1 cellular context compared by ENCODE assay signal in the genomic region with DNA sequence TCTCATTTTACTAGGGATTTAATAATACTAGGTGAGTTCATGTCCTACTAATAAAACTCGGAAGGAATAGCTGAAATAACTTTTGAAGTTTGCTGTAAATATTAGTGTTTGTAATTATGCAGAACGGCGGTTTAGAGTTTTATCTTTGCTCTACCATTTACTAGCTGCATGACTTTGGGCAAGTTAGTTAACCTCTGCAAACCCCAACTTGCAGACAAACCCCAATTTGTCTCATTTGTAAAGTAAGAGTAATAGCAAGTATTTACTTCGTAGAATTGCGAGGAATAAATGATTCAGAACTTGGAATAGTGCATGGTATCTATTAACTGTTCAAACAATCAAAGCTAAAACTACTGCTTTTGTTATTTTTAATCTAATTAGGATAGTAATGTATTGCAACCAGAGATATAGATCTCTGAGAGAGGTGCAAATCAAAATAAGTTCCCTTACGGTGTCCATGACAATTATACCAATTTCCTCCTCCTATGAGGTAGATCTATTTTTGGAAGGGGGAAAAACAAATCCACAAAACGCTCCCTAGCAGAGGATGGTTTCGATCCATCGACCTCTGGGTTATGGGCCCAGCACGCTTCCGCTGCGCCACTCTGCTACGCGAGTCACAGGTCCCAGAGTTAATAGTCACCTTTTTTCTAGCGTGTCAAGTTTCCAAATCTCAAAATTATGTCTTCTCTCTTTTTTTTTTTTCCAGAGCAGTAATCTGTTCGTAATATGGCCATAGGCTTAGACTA.
TF ChIP-seq lines count a peak whose summit lies in the region.

No MANE protein-coding gene starts in this region.

TF ChIP-seq in HepG2, 621 proteins besides CTCF, POLR2A, EP300 and RAD21 (continued from another document and continues in another):
- TF ChIP-seq USF2 (IDR thresholded peaks at IDR 0.05; ENCODE audit: low read depth, low read length), result no peak
- no peak for TF ChIP-seq USF2 (CRISPR knock-in tag; IDR thresholded peaks at IDR 0.05; ENCODE audit: borderline replicate concordance)
- peak; percentile 90 for TF ChIP-seq SMAD3 (CRISPR knock-in tag; IDR thresholded peaks at IDR 0.05)
- TF ChIP-seq WIZ (CRISPR knock-in tag; IDR thresholded peaks at IDR 0.05), result no peak
- TF ChIP-seq ZNF790 (CRISPR knock-in tag; IDR thresholded peaks at IDR 0.05; ENCODE audit: borderline replicate concordance), result no peak
- TF ChIP-seq ZNF879 (CRISPR knock-in tag; IDR thresholded peaks at IDR 0.05), result no peak
- no peak for TF ChIP-seq ZBTB37 (CRISPR knock-in tag; IDR thresholded peaks at IDR 0.05)
- TF ChIP-seq SP140L (CRISPR knock-in tag; IDR thresholded peaks at IDR 0.05; ENCODE audit: borderline replicate concordance), result 0 out of 2 replicates have a peak, but pooled peaks have one; percentile 67
- TF ChIP-seq, protein P1, sequence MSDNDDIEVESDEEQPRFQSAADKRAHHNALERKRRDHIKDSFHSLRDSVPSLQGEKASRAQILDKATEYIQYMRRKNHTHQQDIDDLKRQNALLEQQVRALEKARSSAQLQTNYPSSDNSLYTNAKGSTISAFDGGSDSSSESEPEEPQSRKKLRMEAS (IDR thresholded peaks at IDR 0.05), result peak; percentile 44; the same call in 1 of the 2 replicates
- TF ChIP-seq ZNF580 (CRISPR knock-in tag; IDR thresholded peaks at IDR 0.05; ENCODE audit: borderline replicate concordance, low read depth), result peak; percentile 69; the same call in 1 of the 2 replicates
- no peak for TF ChIP-seq XBP1 (CRISPR knock-in tag; IDR thresholded peaks at IDR 0.05)
- TF ChIP-seq TBL1XR1 (IDR thresholded peaks at IDR 0.05; ENCODE audit: borderline replicate concordance, low read length, partially characterized antibody), result no peak
- TF ChIP-seq MTA1 (CRISPR knock-in tag; IDR thresholded peaks at IDR 0.05; ENCODE audit: borderline replicate concordance), result no peak
- no peak; the same call in 1 of the 2 replicates for TF ChIP-seq DR1 (CRISPR knock-in tag; IDR thresholded peaks at IDR 0.05)
- no peak for TF ChIP-seq ZNF782 (CRISPR knock-in tag; IDR thresholded peaks at IDR 0.05; ENCODE audit: borderline replicate concordance)
- TF ChIP-seq ZNF770 (CRISPR knock-in tag; IDR thresholded peaks at IDR 0.05), result no peak
- no peak for TF ChIP-seq ZNF569 (CRISPR knock-in tag; IDR thresholded peaks at IDR 0.05; ENCODE audit: borderline replicate concordance)
- TF ChIP-seq ZNF224 (CRISPR knock-in tag; IDR thresholded peaks at IDR 0.05), result no peak
- peak; percentile 58; the same call in 1 of the 2 replicates for TF ChIP-seq ZFX (CRISPR knock-in tag; IDR thresholded peaks at IDR 0.05; ENCODE audit: low read depth)
- TF ChIP-seq, protein P2, sequence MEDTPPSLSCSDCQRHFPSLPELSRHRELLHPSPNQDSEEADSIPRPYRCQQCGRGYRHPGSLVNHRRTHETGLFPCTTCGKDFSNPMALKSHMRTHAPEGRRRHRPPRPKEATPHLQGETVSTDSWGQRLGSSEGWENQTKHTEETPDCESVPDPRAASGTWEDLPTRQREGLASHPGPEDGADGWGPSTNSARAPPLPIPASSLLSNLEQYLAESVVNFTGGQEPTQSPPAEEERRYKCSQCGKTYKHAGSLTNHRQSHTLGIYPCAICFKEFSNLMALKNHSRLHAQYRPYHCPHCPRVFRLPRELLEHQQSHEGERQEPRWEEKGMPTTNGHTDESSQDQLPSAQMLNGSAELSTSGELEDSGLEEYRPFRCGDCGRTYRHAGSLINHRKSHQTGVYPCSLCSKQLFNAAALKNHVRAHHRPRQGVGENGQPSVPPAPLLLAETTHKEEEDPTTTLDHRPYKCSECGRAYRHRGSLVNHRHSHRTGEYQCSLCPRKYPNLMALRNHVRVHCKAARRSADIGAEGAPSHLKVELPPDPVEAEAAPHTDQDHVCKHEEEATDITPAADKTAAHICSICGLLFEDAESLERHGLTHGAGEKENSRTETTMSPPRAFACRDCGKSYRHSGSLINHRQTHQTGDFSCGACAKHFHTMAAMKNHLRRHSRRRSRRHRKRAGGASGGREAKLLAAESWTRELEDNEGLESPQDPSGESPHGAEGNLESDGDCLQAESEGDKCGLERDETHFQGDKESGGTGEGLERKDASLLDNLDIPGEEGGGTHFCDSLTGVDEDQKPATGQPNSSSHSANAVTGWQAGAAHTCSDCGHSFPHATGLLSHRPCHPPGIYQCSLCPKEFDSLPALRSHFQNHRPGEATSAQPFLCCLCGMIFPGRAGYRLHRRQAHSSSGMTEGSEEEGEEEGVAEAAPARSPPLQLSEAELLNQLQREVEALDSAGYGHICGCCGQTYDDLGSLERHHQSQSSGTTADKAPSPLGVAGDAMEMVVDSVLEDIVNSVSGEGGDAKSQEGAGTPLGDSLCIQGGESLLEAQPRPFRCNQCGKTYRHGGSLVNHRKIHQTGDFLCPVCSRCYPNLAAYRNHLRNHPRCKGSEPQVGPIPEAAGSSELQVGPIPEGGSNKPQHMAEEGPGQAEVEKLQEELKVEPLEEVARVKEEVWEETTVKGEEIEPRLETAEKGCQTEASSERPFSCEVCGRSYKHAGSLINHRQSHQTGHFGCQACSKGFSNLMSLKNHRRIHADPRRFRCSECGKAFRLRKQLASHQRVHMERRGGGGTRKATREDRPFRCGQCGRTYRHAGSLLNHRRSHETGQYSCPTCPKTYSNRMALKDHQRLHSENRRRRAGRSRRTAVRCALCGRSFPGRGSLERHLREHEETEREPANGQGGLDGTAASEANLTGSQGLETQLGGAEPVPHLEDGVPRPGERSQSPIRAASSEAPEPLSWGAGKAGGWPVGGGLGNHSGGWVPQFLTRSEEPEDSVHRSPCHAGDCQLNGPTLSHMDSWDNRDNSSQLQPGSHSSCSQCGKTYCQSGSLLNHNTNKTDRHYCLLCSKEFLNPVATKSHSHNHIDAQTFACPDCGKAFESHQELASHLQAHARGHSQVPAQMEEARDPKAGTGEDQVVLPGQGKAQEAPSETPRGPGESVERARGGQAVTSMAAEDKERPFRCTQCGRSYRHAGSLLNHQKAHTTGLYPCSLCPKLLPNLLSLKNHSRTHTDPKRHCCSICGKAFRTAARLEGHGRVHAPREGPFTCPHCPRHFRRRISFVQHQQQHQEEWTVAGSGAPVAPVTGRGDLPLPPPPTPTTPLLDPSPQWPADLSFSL (CRISPR knock-in tag; IDR thresholded peaks at IDR 0.05), result no peak
- no peak for TF ChIP-seq TOPORS (CRISPR knock-in tag; IDR thresholded peaks at IDR 0.05)
- no peak for TF ChIP-seq RBAK (CRISPR knock-in tag; IDR thresholded peaks at IDR 0.05)
- TF ChIP-seq NFKB2 (CRISPR knock-in tag; IDR thresholded peaks at IDR 0.05; ENCODE audit: borderline replicate concordance), result no peak
- TF ChIP-seq SMAD9 (CRISPR knock-in tag; IDR thresholded peaks at IDR 0.05), result no peak
- TF ChIP-seq JARID2 (CRISPR knock-in tag; IDR thresholded peaks at IDR 0.05; ENCODE audit: insufficient replicate concordance), result peak; percentile 90
- TF ChIP-seq ZNF839 (CRISPR knock-in tag; IDR thresholded peaks at IDR 0.05; ENCODE audit: borderline replicate concordance), result no peak
- peak; percentile 79; the same call in 1 of the 2 replicates for TF ChIP-seq MEF2D (CRISPR knock-in tag; IDR thresholded peaks at IDR 0.05)
- no peak for TF ChIP-seq ELF4 (CRISPR knock-in tag; IDR thresholded peaks at IDR 0.05; ENCODE audit: borderline replicate concordance)
- no peak for TF ChIP-seq SRSF4 (IDR thresholded peaks at IDR 0.05; ENCODE audit: low read depth, low read length, poor library complexity, severe bottlenecking)
- peak; percentile 43 for TF ChIP-seq ZKSCAN8 (CRISPR knock-in tag; IDR thresholded peaks at IDR 0.05; ENCODE audit: borderline replicate concordance)
- no peak for TF ChIP-seq RFX1 (IDR thresholded peaks at IDR 0.05)
- TF ChIP-seq ZMYM4 (CRISPR knock-in tag; IDR thresholded peaks at IDR 0.05), result peak; percentile 48
- TF ChIP-seq, protein P3, sequence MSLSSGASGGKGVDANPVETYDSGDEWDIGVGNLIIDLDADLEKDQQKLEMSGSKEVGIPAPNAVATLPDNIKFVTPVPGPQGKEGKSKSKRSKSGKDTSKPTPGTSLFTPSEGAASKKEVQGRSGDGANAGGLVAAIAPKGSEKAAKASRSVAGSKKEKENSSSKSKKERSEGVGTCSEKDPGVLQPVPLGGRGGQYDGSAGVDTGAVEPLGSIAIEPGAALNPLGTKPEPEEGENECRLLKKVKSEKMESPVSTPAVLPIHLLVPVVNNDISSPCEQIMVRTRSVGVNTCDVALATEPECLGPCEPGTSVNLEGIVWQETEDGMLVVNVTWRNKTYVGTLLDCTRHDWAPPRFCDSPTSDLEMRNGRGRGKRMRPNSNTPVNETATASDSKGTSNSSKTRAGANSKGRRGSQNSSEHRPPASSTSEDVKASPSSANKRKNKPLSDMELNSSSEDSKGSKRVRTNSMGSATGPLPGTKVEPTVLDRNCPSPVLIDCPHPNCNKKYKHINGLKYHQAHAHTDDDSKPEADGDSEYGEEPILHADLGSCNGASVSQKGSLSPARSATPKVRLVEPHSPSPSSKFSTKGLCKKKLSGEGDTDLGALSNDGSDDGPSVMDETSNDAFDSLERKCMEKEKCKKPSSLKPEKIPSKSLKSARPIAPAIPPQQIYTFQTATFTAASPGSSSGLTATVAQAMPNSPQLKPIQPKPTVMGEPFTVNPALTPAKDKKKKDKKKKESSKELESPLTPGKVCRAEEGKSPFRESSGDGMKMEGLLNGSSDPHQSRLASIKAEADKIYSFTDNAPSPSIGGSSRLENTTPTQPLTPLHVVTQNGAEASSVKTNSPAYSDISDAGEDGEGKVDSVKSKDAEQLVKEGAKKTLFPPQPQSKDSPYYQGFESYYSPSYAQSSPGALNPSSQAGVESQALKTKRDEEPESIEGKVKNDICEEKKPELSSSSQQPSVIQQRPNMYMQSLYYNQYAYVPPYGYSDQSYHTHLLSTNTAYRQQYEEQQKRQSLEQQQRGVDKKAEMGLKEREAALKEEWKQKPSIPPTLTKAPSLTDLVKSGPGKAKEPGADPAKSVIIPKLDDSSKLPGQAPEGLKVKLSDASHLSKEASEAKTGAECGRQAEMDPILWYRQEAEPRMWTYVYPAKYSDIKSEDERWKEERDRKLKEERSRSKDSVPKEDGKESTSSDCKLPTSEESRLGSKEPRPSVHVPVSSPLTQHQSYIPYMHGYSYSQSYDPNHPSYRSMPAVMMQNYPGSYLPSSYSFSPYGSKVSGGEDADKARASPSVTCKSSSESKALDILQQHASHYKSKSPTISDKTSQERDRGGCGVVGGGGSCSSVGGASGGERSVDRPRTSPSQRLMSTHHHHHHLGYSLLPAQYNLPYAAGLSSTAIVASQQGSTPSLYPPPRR (CRISPR knock-in tag; IDR thresholded peaks at IDR 0.05; ENCODE audit: borderline replicate concordance), result no peak
- no peak for TF ChIP-seq ZNF337 (CRISPR knock-in tag; IDR thresholded peaks at IDR 0.05; ENCODE audit: borderline replicate concordance, low read depth)
- no peak for TF ChIP-seq MTF2 (CRISPR knock-in tag; IDR thresholded peaks at IDR 0.05; ENCODE audit: borderline replicate concordance)
- TF ChIP-seq, protein P4, sequence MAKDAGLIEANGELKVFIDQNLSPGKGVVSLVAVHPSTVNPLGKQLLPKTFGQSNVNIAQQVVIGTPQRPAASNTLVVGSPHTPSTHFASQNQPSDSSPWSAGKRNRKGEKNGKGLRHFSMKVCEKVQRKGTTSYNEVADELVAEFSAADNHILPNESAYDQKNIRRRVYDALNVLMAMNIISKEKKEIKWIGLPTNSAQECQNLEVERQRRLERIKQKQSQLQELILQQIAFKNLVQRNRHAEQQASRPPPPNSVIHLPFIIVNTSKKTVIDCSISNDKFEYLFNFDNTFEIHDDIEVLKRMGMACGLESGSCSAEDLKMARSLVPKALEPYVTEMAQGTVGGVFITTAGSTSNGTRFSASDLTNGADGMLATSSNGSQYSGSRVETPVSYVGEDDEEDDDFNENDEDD (CRISPR knock-in tag; IDR thresholded peaks at IDR 0.05; ENCODE audit: borderline replicate concordance), result peak; percentile 32; the same call in 1 of the 2 replicates
